8 cellular contexts compared by ENCODE assay signal in genomic region chr1:27391511-27392095, GRCh38. TPM values are rescaled to one million over a fixed set of nuclear protein-coding genes. Genes with fewer than 3 reads are reported as not detected.
A peak's percentile ranks its signal among the peaks of the same experiment; 100 is the strongest.
DNase-seq lines count a peak whose midpoint lies in the region; FAIRE-seq and TF ChIP-seq lines count a peak whose summit lies in the region.

No MANE protein-coding gene starts in this region.

- dilution Hi-C loops in keratinocyte (cut with MboI; ENCODE audit: extremely low pct_ligation_motif_present, low sequenced_read_pairs), result no loop called here

- intact Hi-C loops in spleen (cut with DNase I; ENCODE audit: low total_unique reads), result loop anchor here (2.0 to 5.0 kb wide), 2 partner anchors 34 to 91 kb away; no protein-coding TSS in a partner anchor

- no peaks in the 10 kb centered on the region for H3K36me3 ChIP-seq in keratinocyte (ENCODE audit: control insufficient read depth in 2 of 2, extremely low read depth in 1 of 2, insufficient read depth in 2 of 2, low read length in 2 of 2)
- H3K36me3 ChIP-seq in spleen, result no peaks in the 10 kb centered on the region

- H3K4me1 ChIP-seq in keratinocyte (ENCODE audit: control insufficient read depth, extremely low read depth, insufficient read depth, low read length), result peaks cover 21% of the 10 kb centered on the region
- peaks cover 21 to 59% (median 42%) of the 10 kb centered on the region in 6 donors for H3K4me1 ChIP-seq in spleen

- no peak for TF ChIP-seq POLR2A in spleen (IDR thresholded peaks at IDR 0.05)

- H4K20me1 ChIP-seq in keratinocyte (ENCODE audit: control insufficient read depth, extremely low read depth, insufficient read depth, low read length), result no peaks in the 10 kb centered on the region

- no peaks in the 10 kb centered on the region for H3K9me1 ChIP-seq in keratinocyte (ENCODE audit: control insufficient read depth, extremely low read depth, insufficient read depth, low read length)

- H3K9me3 ChIP-seq in keratinocyte (ENCODE audit: control insufficient read depth, low read depth, low read length) (no peaks in the 10 kb centered on the region), spleen (no peaks in the 10 kb centered on the region)

- peaks cover 15% of the 10 kb centered on the region for H3K79me2 ChIP-seq in keratinocyte (ENCODE audit: control insufficient read depth, insufficient read depth, low read length)

- peak overlapping the region; percentile 64 for H3K27ac ChIP-seq in keratinocyte (ENCODE audit: control insufficient read depth, insufficient read depth, low read length)
- H3K27ac ChIP-seq in spleen, result peak overlapping the region in 1 of 8 donors; percentile 41

- H3K4me3 ChIP-seq in keratinocyte (ENCODE audit: control insufficient read depth in 2 of 3, extremely low read depth in 1 of 3, insufficient read depth in 2 of 3, low read depth in 1 of 3, low read length in 3 of 3), result peak overlapping the region; percentile 57 to 84 (median 66)
- H3K4me3 ChIP-seq in spleen, result peak overlapping the region in 4 of 8 donors; percentile 42 to 73 (median 50)

- TF ChIP-seq CTCF in keratinocyte (optimal IDR thresholded peaks at IDR 0.05 in 1 of 3, IDR thresholded peaks at IDR 0.05 in 1 of 3, conservative IDR thresholded peaks at IDR 0.05 in 1 of 3; ENCODE audit: extremely low read depth in 1 of 3, insufficient read depth in 2 of 3, low read length in 3 of 3) (peak in 1 of 3 experiments; percentile 33), spleen (IDR thresholded peaks at IDR 0.05 in 8 of 11, conservative IDR thresholded peaks at IDR 0.05 in 3 of 11) (no peak), GM13976 (IDR thresholded peaks at IDR 0.05; ENCODE audit: borderline replicate concordance, control extremely low read depth, extremely low read depth, insufficient read depth, missing control alignments) (no peak)

- H3K9ac ChIP-seq in keratinocyte (ENCODE audit: control insufficient read depth, extremely low read depth, insufficient read depth, low read length), result peak overlapping the region; percentile 67

- H2AFZ ChIP-seq in keratinocyte (ENCODE audit: control insufficient read depth, low read length), result peak overlapping the region; percentile 84

- DNase-seq in NCI-H524 (lab: John Stamatoyannopoulos, UW) (peak; percentile 18 to 65), NCI-H524 treated with DMSO at 0.1 percent for 48 hours (lab: John Stamatoyannopoulos, UW) (no peak), SHP77 (lab: John Stamatoyannopoulos, UW) (peak; percentile 54 to 66), cerebellar cortex (ENCODE audit: low spot score) (peak; percentile 82), keratinocyte (ENCODE audit: low read depth, low spot score) (no peak), spleen (peak; percentile 75), GM13976 (ENCODE audit: low spot score) (no peak), NOMO-1 treated with DMSO at 0.1 percent for 48 hours (lab: John Stamatoyannopoulos, UW; ENCODE audit: unreplicated experiment) (no peak)

- no peak for FAIRE-seq in keratinocyte (lab: Jason Lieb, UNC)

- WGBS in spleen, 5 donors, result 12 to 25% (median 15%) methylated on average over 13 of the region's 13 CpGs

- H3K27me3 ChIP-seq in keratinocyte (ENCODE audit: control insufficient read depth, extremely low read depth, insufficient read depth, low read length), result no peaks in the 10 kb centered on the region
- peaks cover 0 to 13% (median 0%) of the 10 kb centered on the region in 7 donors for H3K27me3 ChIP-seq in spleen (replicated peaks in 1 of 7)

- in situ Hi-C loops in GM13976 (cut with MboI; ENCODE audit: low sequenced_read_pairs, unreplicated experiment), result loop anchor here (5.0 to 10.0 kb wide), 3 partner anchors 94 to 273 kb away; partner anchors contain the start of gene AHDC1

- peak overlapping the region; percentile 88 for H3K4me2 ChIP-seq in keratinocyte (ENCODE audit: control insufficient read depth, extremely low read depth, insufficient read depth, low read depth, low read length)

RNA-seq across cellular contexts. Expression of gene GPR3, which starts 0.8 kb away (rescaled TPM):
- polyA plus RNA-seq in keratinocyte, result 0.94 to 2.5 TPM (median 1.4 TPM) in 3 replicates
- not detected for polyA plus RNA-seq in keratinocyte (2011; ENCODE audit: low read depth)
- 1.2 and 1.5 TPM in 2 replicates for polyA plus RNA-seq in keratinocyte (2011; cell fraction: cytosol; rRNA removed)
- polyA plus RNA-seq in keratinocyte (2011; cell fraction: nucleus; rRNA removed), result 2.1 and 2.7 TPM in 2 replicates
- polyA plus RNA-seq in keratinocyte (2012; ENCODE audit: low replicate concordance), result 0.41 and 1.6 TPM in 2 replicates
- 0.59 to 2.7 TPM (median 1.2 TPM) in 3 replicates for polyA minus RNA-seq in keratinocyte
- polyA minus RNA-seq in keratinocyte (2011; cell fraction: cytosol; rRNA and poly(A)+ RNA removed), result 2.7 TPM
- polyA minus RNA-seq in keratinocyte (2011; cell fraction: nucleus; rRNA and poly(A)+ RNA removed), result 0.74 and 1.2 TPM in 2 replicates
- total RNA-seq in spleen, result under 1 TPM in 3 of 7 donors, not detected in 4; 0.17 to 0.40 (median 0.28) TPM
- under 1 TPM; 0.05 to 0.15 (median 0.10) TPM for polyA plus RNA-seq in spleen

RNA-seq across cellular contexts. Expression of gene CD164L2, which starts 8.5 kb away (rescaled TPM):
- polyA plus RNA-seq in keratinocyte (2.6 to 5.9 TPM (median 2.7 TPM) in 3 replicates), spleen (under 1 TPM in 1 of 3 donors, not detected in 2; 0.06 TPM)
- 1.1 TPM for polyA plus RNA-seq in keratinocyte (2011; ENCODE audit: low read depth)
- 0.95 and 2.5 TPM in 2 replicates for polyA plus RNA-seq in keratinocyte (2011; cell fraction: cytosol; rRNA removed)
- 6.5 and 8.5 TPM in 2 replicates for polyA plus RNA-seq in keratinocyte (2011; cell fraction: nucleus; rRNA removed)
- 3.7 and 6.7 TPM in 2 replicates for polyA plus RNA-seq in keratinocyte (2012; ENCODE audit: low replicate concordance)
- 1.4 to 4.5 TPM (median 1.7 TPM) in 3 replicates for polyA minus RNA-seq in keratinocyte
- polyA minus RNA-seq in keratinocyte (2011; cell fraction: cytosol; rRNA and poly(A)+ RNA removed), result not detected
- polyA minus RNA-seq in keratinocyte (2011; cell fraction: nucleus; rRNA and poly(A)+ RNA removed), result 0.39 and 1.3 TPM in 2 replicates
- total RNA-seq in spleen, result not detected

RNA-seq across cellular contexts. Expression of gene FCN3, which starts 17.0 kb away (rescaled TPM):
- polyA plus RNA-seq in keratinocyte (0.08 TPM in 1 of 3 replicates, not detected in the others), spleen (10 to 100 TPM in 2 of 3 donors, 1 to 10 TPM in 1; 3.7 to 14.4 (median 11.7) TPM)
- polyA plus RNA-seq in keratinocyte (2011; ENCODE audit: low read depth), result not detected
- not detected in 2 replicates for polyA plus RNA-seq in keratinocyte (2011; cell fraction: cytosol; rRNA removed)
- polyA plus RNA-seq in keratinocyte (2011; cell fraction: nucleus; rRNA removed), result 0.20 and 0.31 TPM in 2 replicates
- 0.39 TPM in 1 of 2 replicates, not detected in the other for polyA plus RNA-seq in keratinocyte (2012; ENCODE audit: low replicate concordance)
- polyA minus RNA-seq in keratinocyte, result 0.22 TPM in 1 of 3 replicates, not detected in the others
- not detected for polyA minus RNA-seq in keratinocyte (2011; cell fraction: cytosol; rRNA and poly(A)+ RNA removed)
- polyA minus RNA-seq in keratinocyte (2011; cell fraction: nucleus; rRNA and poly(A)+ RNA removed), result not detected in 2 replicates
- total RNA-seq in spleen, result 10 to 100 TPM in 3 of 7 donors, 1 to 10 TPM in 4; 4.4 to 21.7 (median 7.7) TPM

RNA-seq across cellular contexts. Expression of gene MAP3K6, which starts 24.8 kb away (rescaled TPM):
- polyA plus RNA-seq in keratinocyte (13.4 to 19.3 TPM (median 16.7 TPM) in 3 replicates), spleen (10 to 100 TPM; 20.3 to 31.7 (median 29.6) TPM)
- 38.7 TPM for polyA plus RNA-seq in keratinocyte (2011; ENCODE audit: low read depth)
- 6.8 and 10.8 TPM in 2 replicates for polyA plus RNA-seq in keratinocyte (2011; cell fraction: cytosol; rRNA removed)
- 40.2 and 58.7 TPM in 2 replicates for polyA plus RNA-seq in keratinocyte (2011; cell fraction: nucleus; rRNA removed)
- 33.3 and 36.1 TPM in 2 replicates for polyA plus RNA-seq in keratinocyte (2012; ENCODE audit: low replicate concordance)
- 18.5 to 49.4 TPM (median 19.1 TPM) in 3 replicates for polyA minus RNA-seq in keratinocyte
- 18.6 TPM for polyA minus RNA-seq in keratinocyte (2011; cell fraction: cytosol; rRNA and poly(A)+ RNA removed)
- 24.6 and 25.2 TPM in 2 replicates for polyA minus RNA-seq in keratinocyte (2011; cell fraction: nucleus; rRNA and poly(A)+ RNA removed)
- total RNA-seq in spleen, result 10 to 100 TPM; 20.4 to 55.0 (median 38.0) TPM

RNA-seq across cellular contexts. Expression of gene SYTL1, which starts 49.8 kb away (rescaled TPM):
- 15.5 to 34.0 TPM (median 15.6 TPM) in 3 replicates for polyA plus RNA-seq in keratinocyte
- polyA plus RNA-seq in keratinocyte (2011; ENCODE audit: low read depth), result 29.4 TPM
- 5.3 and 15.1 TPM in 2 replicates for polyA plus RNA-seq in keratinocyte (2011; cell fraction: cytosol; rRNA removed)
- polyA plus RNA-seq in keratinocyte (2011; cell fraction: nucleus; rRNA removed), result 87.0 and 125 TPM in 2 replicates
- polyA plus RNA-seq in keratinocyte (2012; ENCODE audit: low replicate concordance), result 16.6 and 45.8 TPM in 2 replicates
- 6.7 to 17.0 TPM (median 14.7 TPM) in 3 replicates for polyA minus RNA-seq in keratinocyte
- 18.2 TPM for polyA minus RNA-seq in keratinocyte (2011; cell fraction: cytosol; rRNA and poly(A)+ RNA removed)
- polyA minus RNA-seq in keratinocyte (2011; cell fraction: nucleus; rRNA and poly(A)+ RNA removed), result 17.2 and 18.4 TPM in 2 replicates
- total RNA-seq in spleen, result 10 to 100 TPM; 54.9 to 97.0 (median 63.2) TPM
- polyA plus RNA-seq in spleen, result 100 to 1,000 TPM; 111 to 208 (median 159) TPM

Comparison
In these comparisons a context has a peak if more than half of its experiments do, and no peak if none do; other contexts are left out.
1. DNase-seq: peak in NCI-H524 (2 of 2), SHP77 (2 of 2), cerebellar cortex (single experiment) and spleen (single experiment); none in NCI-H524 treated with DMSO at 0.1 percent for 48 hours (single experiment), keratinocyte (single experiment), GM13976 (single experiment) and NOMO-1 treated with DMSO at 0.1 percent for 48 hours (single experiment).